14 cellular contexts compared by ENCODE assay signal in genomic region chr3:3081659-3082546, GRCh38. TPM values are rescaled to one million over a fixed set of nuclear protein-coding genes. Genes with fewer than 3 reads are reported as not detected.
DNase-seq lines count a peak whose midpoint lies in the region; ATAC-seq and TF ChIP-seq lines count a peak whose summit lies in the region.
"Had no signal": no experiment of that assay in that cellular context is flagged by ENCODE, and none has a peak within 500 bp of the region (broad histone marks: within the 10 kb centered on the region; RNA-seq: fewer than 3 reads in every experiment).

No MANE protein-coding gene starts in this region.

- H3K36me3 ChIP-seq in OCI-LY3 (replicated peaks; ENCODE audit: low read depth, low read length), result no peaks in the 10 kb centered on the region

- peak overlapping the region; percentile 56 for H3K9ac ChIP-seq in OCI-LY3 (ENCODE audit: low read length)

- H3K4me2 ChIP-seq in OCI-LY3 (ENCODE audit: low read length), result peak overlapping the region; percentile 74

- 0 out of 2 replicates have a peak overlapping the region, but pooled peaks have one; percentile 2 for H2AFZ ChIP-seq in OCI-LY3 (ENCODE audit: low read depth, low read length)

- H3K9me3 ChIP-seq in OCI-LY3 (ENCODE audit: insufficient read depth, low read length), result no peaks in the 10 kb centered on the region

- H3K4me1 Mint-ChIP-seq in endothelial cell (ENCODE audit: unreplicated experiment), result no peaks in the 10 kb centered on the region
- H3K4me1 Mint-ChIP-seq: CD4-positive, CD25-positive, alpha-beta regulatory T cell had no signal

- H3K4me3 ChIP-seq in OCI-LY3 (ENCODE audit: low read length), result peak overlapping the region; percentile 58

- peak; percentile 86 for ATAC-seq in GM18867 (IDR thresholded peaks at IDR 0.05; ENCODE audit: unreplicated experiment)
- ATAC-seq in GM21515 (IDR thresholded peaks at IDR 0.05; ENCODE audit: unreplicated experiment), result peak; percentile 88
- peak; percentile 78 for ATAC-seq in HG03045 (IDR thresholded peaks at IDR 0.05; ENCODE audit: unreplicated experiment)
- ATAC-seq: HepG2 had no signal

- H4K20me1 ChIP-seq in OCI-LY3 (ENCODE audit: insufficient read depth, low read length), result no peaks in the 10 kb centered on the region

- no peak overlapping the region for H3K27ac Mint-ChIP-seq in endothelial cell (ENCODE audit: unreplicated experiment)
- H3K27ac Mint-ChIP-seq: CD4-positive, CD25-positive, alpha-beta regulatory T cell had no signal

- H3K27me3 Mint-ChIP-seq in endothelial cell (ENCODE audit: unreplicated experiment), result peaks cover 7% of the 10 kb centered on the region
- H3K27me3 Mint-ChIP-seq: CD4-positive, CD25-positive, alpha-beta regulatory T cell had no signal

- H3K27me3 ChIP-seq in OCI-LY3 (ENCODE audit: low read depth, low read length), result no peaks in the 10 kb centered on the region; the same call in 1 of the 2 replicates

- DNase-seq in NCI-H2227 treated with DMSO at 0.1 percent for 48 hours (lab: John Stamatoyannopoulos, UW), result no peak
- DNase-seq in endothelial cell (ENCODE audit: low spot score), result no peak
- DNase-seq in NCI-H446 treated with DMSO at 0.1 percent for 48 hours (lab: John Stamatoyannopoulos, UW), result no peak
- DNase-seq in NCI-H2171 treated with DMSO at 0.1 percent for 48 hours (lab: John Stamatoyannopoulos, UW), result no peak
- DNase-seq: activated T-cell treated with anti-CD3 and anti-CD28 coated beads, Interleukin-2, amount 50 U/mL, for 1 hour; CD4-positive, CD25-positive, alpha-beta regulatory T cell; NCI-H1694 had no signal

- H3K36me3 Mint-ChIP-seq in endothelial cell (ENCODE audit: low read depth, unreplicated experiment), result peaks cover 18% of the 10 kb centered on the region
- H3K36me3 Mint-ChIP-seq: CD4-positive, CD25-positive, alpha-beta regulatory T cell had no signal

- no peak overlapping the region for H3K4me3 Mint-ChIP-seq in endothelial cell (ENCODE audit: unreplicated experiment)
- H3K4me3 Mint-ChIP-seq: CD4-positive, CD25-positive, alpha-beta regulatory T cell had no signal

- peak overlapping the region; percentile 88 for H3K27ac ChIP-seq in OCI-LY3 (ENCODE audit: low read length)

- H3K9me3 Mint-ChIP-seq in endothelial cell (ENCODE audit: unreplicated experiment), result peaks cover 26% of the 10 kb centered on the region
- H3K9me3 Mint-ChIP-seq: CD4-positive, CD25-positive, alpha-beta regulatory T cell had no signal

- H3K4me1 ChIP-seq in OCI-LY3 (ENCODE audit: low read length), result peaks cover 67% of the 10 kb centered on the region

- no peaks in the 10 kb centered on the region for H3K79me2 ChIP-seq in OCI-LY3 (ENCODE audit: low read length)

- TF ChIP-seq CTCF in OCI-LY3 (IDR thresholded peaks at IDR 0.05; ENCODE audit: low read depth, low read length), result no peak
- TF ChIP-seq CTCF in endothelial cell (IDR thresholded peaks at IDR 0.05; ENCODE audit: unreplicated experiment), result no peak

RNA-seq across cellular contexts. Expression of gene IL5RA, which starts 28.3 kb away (rescaled TPM):
- total RNA-seq in endothelial cell (ENCODE audit: unreplicated experiment), result not detected
- total RNA-seq: epithelial cell of proximal tubule, HepG2, skeletal muscle tissue had no signal

RNA-seq across cellular contexts. Expression of gene TRNT1, which starts 44.8 kb away (rescaled TPM):
- 12.1 TPM for total RNA-seq in endothelial cell (ENCODE audit: unreplicated experiment)
